Comparison of ENCODE assay signal across 1 cellular context in the genomic region with DNA sequence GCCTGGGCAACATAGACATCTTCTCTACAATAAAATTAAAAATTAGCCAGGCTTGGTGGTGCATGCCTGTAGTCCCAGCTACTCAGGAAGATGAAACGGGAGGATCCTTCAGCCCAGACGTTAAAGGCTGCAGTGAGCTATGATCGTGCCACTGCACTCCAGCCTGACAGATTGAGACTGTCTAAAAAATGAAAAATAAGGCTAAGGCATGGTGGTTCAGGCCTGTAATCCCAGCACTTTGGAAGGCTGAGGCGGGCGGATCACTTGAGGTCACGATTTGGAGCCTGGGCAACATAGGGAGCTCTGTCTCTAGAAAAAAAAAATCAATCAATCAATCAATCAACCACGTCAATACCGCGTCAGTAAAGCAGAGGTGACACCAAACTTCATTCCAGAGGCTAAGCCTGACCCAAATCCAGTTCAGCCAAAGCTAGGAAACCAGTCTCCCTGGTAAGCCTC.
TF ChIP-seq lines count a peak whose summit lies in the region.

No MANE protein-coding gene starts in this region.

TF ChIP-seq in H1, 55 proteins besides CTCF, POLR2A, EP300 and RAD21:
- no peak for TF ChIP-seq SIRT6 (IDR thresholded peaks at IDR 0.05; ENCODE audit: low read length)
- TF ChIP-seq CBX5 (IDR thresholded peaks at IDR 0.05; ENCODE audit: low read depth, low read length), result no peak
